In the genomic region with DNA sequence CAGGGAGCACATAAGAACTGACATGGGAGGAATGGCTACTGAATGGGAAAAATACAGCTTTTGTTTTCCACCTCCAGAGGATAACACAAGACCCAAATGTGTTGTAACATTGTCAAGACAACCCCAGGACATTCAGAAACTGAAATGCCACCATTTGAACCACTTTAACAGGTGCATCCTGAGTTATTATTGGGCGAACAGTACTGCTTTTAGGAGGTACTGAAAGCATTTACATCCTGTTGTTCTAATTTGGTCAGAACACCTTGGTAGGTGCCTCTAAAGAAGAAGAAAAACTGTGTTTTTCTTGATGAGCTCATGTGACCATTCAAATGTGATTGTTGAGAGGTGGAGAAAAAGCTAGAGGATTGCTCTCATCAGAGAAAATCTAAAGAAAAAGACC, we compare ENCODE assay signal across 13 cellular contexts. TPM values are rescaled to one million over a fixed set of nuclear protein-coding genes. Genes with fewer than 3 reads are reported as not detected.
A peak's percentile ranks its signal among the peaks of the same experiment; 100 is the strongest.
DNase-seq lines count a peak whose midpoint lies in the region; ATAC-seq and TF ChIP-seq lines count a peak whose summit lies in the region.
"Had no signal": no experiment of that assay in that cellular context is flagged by ENCODE, and none has a peak within 500 bp of the region (broad histone marks: within the 10 kb centered on the region; RNA-seq: fewer than 3 reads in every experiment).

No MANE protein-coding gene starts in this region.

- H3K27ac ChIP-seq in tibial nerve, result no peak overlapping the region

- H3K4me1 ChIP-seq in mucosa of descending colon (ENCODE audit: low read depth), result no peaks in the 10 kb centered on the region
- no peaks in the 10 kb centered on the region for H3K4me1 ChIP-seq in tibial nerve

- no peak overlapping the region for H3K4me3 Mint-ChIP-seq in activated CD4-positive, alpha-beta T cell treated with anti-CD3 and anti-CD28 coated beads, Interleukin-2, amount 10 ng/mL, durations not matched to agents 7 days and 5 days
- H3K4me3 Mint-ChIP-seq: activated CD8-positive, alpha-beta T cell treated with anti-CD3 and anti-CD28 coated beads for 36 hours had no signal

- no peak for TF ChIP-seq EP300 in tibial nerve (IDR thresholded peaks at IDR 0.05)

- TF ChIP-seq CTCF in mucosa of descending colon (IDR thresholded peaks at IDR 0.05) (no peak), tibial nerve (IDR thresholded peaks at IDR 0.05) (no peak)

- no peaks in the 10 kb centered on the region for H3K4me1 Mint-ChIP-seq in activated CD4-positive, alpha-beta T cell treated with anti-CD3 and anti-CD28 coated beads, Interleukin-2, amount 10 ng/mL, durations not matched to agents 7 days and 5 days

- H3K36me3 Mint-ChIP-seq in activated CD4-positive, alpha-beta T cell treated with anti-CD3 and anti-CD28 coated beads, Interleukin-2, amount 10 ng/mL, durations not matched to agents 7 days and 5 days (ENCODE audit: low read depth), result no peaks in the 10 kb centered on the region

- H3K9me3 Mint-ChIP-seq in activated CD4-positive, alpha-beta T cell treated with anti-CD3 and anti-CD28 coated beads, Interleukin-2, amount 10 ng/mL, durations not matched to agents 7 days and 5 days, result no peaks in the 10 kb centered on the region
- H3K9me3 Mint-ChIP-seq: activated CD8-positive, alpha-beta T cell treated with anti-CD3 and anti-CD28 coated beads for 36 hours had no signal

- intact Hi-C loops in mucosa of descending colon (cut with DNase I, micrococcal nuclease), result no loop called here

- H3K9me3 ChIP-seq in mucosa of descending colon (no peaks in the 10 kb centered on the region), tibial nerve (no peaks in the 10 kb centered on the region)
- H3K9me3 ChIP-seq: gastrocnemius medialis had no signal

- DNase-seq in mucosa of descending colon (no peak), pons (ENCODE audit: low spot score) (no peak), AG08395 (ENCODE audit: low spot score) (no peak), tibial nerve (ENCODE audit: low spot score in 2 of 2) (no peak)
- no peak for DNase-seq in activated CD4-positive, alpha-beta T cell treated with anti-CD3 and anti-CD28 coated beads, Interleukin-2, amount 10 ng/mL, durations not matched to agents 7 days and 5 days
- DNase-seq: activated CD8-positive, alpha-beta T cell treated with anti-CD3 and anti-CD28 coated beads for 36 hours; gastrocnemius medialis; Kasumi-1; left ventricle myocardium superior; NCI-H345 had no signal

- peaks cover 2% of the 10 kb centered on the region for H3K27me3 Mint-ChIP-seq in activated CD4-positive, alpha-beta T cell treated with anti-CD3 and anti-CD28 coated beads, Interleukin-2, amount 10 ng/mL, durations not matched to agents 7 days and 5 days

- POLR2A ChIA-PET in activated CD4-positive, alpha-beta T cell treated with anti-CD3 and anti-CD28 coated beads, Interleukin-2, amount 10 ng/mL, durations not matched to agents 7 days and 5 days (lab: Charles Lee), result no interaction called here

- ATAC-seq in GM18909 (IDR thresholded peaks at IDR 0.05; ENCODE audit: poor library complexity, unreplicated experiment), result peak; percentile 80
- peak; percentile 94 for ATAC-seq in GM21723 (IDR thresholded peaks at IDR 0.05; ENCODE audit: unreplicated experiment)
- ATAC-seq in HG03139 (IDR thresholded peaks at IDR 0.05; ENCODE audit: unreplicated experiment), result peak; percentile 72
- peak; percentile 43 for ATAC-seq in mucosa of descending colon
- ATAC-seq: activated CD8-positive, alpha-beta T cell treated with anti-CD3 and anti-CD28 coated beads for 36 hours; gastrocnemius medialis; left ventricle myocardium superior had no signal

- no peak for TF ChIP-seq POLR2A in tibial nerve (IDR thresholded peaks at IDR 0.05)

- H3K4me3 ChIP-seq in mucosa of descending colon (no peak overlapping the region), tibial nerve (no peak overlapping the region)
- H3K4me3 ChIP-seq: gastrocnemius medialis had no signal

- H3K36me3 ChIP-seq in mucosa of descending colon (ENCODE audit: low read depth) (no peaks in the 10 kb centered on the region), tibial nerve (no peaks in the 10 kb centered on the region)
- H3K36me3 ChIP-seq: gastrocnemius medialis had no signal

- 85 to 92% methylated on average over 1 of the region's 1 CpG for WGBS in tibial nerve, 2 donors

- CTCF ChIA-PET in activated CD4-positive, alpha-beta T cell treated with anti-CD3 and anti-CD28 coated beads, Interleukin-2, amount 10 ng/mL, durations not matched to agents 7 days and 5 days (lab: Charles Lee), result no interaction called here

- no peaks in the 10 kb centered on the region for H3K27me3 ChIP-seq in tibial nerve
- H3K27me3 ChIP-seq: gastrocnemius medialis had no signal

- H3K27ac Mint-ChIP-seq in activated CD4-positive, alpha-beta T cell treated with anti-CD3 and anti-CD28 coated beads, Interleukin-2, amount 10 ng/mL, durations not matched to agents 7 days and 5 days, result no peak overlapping the region
- H3K27ac Mint-ChIP-seq: activated CD8-positive, alpha-beta T cell treated with anti-CD3 and anti-CD28 coated beads for 36 hours had no signal

RNA-seq across cellular contexts. Expression of a gene that starts 6.4 kb away (rescaled TPM):
- total RNA-seq in mucosa of descending colon, result 100 to 1,000 TPM in 1 of 3 donors, 10 to 100 TPM in 2; 59.1 to 122 (median 59.3) TPM
- total RNA-seq in activated CD4-positive, alpha-beta T cell treated with anti-CD3 and anti-CD28 coated beads, Interleukin-2, amount 10 ng/mL, durations not matched to agents 7 days and 5 days, result 10 to 100 TPM; 32.5 to 33.2 TPM
- total RNA-seq in tibial nerve, result 100 to 1,000 TPM in 3 of 4 donors, 10 to 100 TPM in 1; 85.0 to 137 (median 110) TPM

Comparison
In these comparisons a context has a peak if more than half of its experiments do, and no peak if none do; other contexts are left out.
1. ATAC-seq: peak in every context shown above with its lines; median percentile 94 in GM21723; 80 in GM18909; 72 in HG03139; 43 in mucosa of descending colon.